Comparison of ENCODE assay signal across 9 cellular contexts in the genomic region with DNA sequence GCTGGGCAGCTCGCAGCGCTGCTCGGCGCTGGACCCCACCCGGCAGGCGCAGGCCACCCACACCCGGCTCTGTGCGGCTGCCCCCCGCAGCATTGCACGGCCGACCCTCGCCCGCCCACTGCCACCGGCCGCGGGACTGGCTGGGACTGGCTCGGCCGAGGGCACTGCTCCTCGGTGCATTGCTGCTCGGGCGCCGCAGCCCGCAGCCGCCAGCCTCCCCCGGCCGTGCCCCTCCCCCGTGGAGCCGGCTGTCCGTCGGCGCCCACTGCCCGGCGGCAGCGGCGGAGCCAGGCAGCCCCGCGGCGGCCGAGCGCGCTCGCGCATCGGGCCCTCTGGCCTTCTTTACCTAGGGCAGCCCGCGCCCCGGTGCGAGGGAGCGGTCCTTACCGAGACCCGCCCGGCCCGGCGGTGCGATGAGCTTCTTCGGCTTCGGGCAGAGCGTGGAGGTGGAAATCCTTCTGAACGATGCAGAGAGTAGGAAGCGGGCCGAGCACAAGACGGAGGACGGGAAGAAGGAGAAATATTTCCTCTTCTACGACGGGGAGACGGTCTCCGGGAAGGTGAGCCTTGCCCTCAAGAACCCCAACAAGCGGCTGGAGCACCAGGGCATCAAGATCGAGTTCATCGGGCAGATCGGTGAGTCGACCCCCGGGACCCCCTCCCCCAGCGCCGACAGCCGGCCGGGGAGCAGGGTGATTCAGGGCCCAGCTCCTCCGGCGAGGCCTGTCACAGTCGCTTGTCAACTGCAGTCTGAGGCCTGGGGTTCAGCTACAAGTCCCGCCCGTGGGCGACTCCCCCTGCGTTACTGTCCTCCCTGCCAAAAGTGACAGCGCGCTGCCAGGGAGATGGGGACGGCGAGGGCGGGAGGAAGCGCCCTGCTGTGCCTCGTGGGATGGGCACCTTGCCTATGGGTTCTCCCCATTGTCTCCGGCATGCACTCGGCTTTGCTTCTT. TPM values are rescaled to one million over a fixed set of nuclear protein-coding genes. Genes with fewer than 3 reads are reported as not detected.
A peak's percentile ranks its signal among the peaks of the same experiment; 100 is the strongest.
DNase-seq lines count a peak whose midpoint lies in the region; ATAC-seq and FAIRE-seq lines count a peak whose summit lies in the region.
"Had no signal": no experiment of that assay in that cellular context is flagged by ENCODE, and none has a peak within 500 bp of the region (broad histone marks: within the 10 kb centered on the region; RNA-seq: fewer than 3 reads in every experiment).

No MANE protein-coding gene starts in this region.

- H3K9me3 Mint-ChIP-seq in T-cell = no peaks in the 10 kb centered on the region

- H3K36me3 Mint-ChIP-seq in T-cell = peaks cover 16% of the 10 kb centered on the region

- peaks cover 67 to 80% (median 75%) of the 10 kb centered on the region in 3 donors for H3K4me1 Mint-ChIP-seq in T-cell

- in situ Hi-C loops in KBM-7 (cut with MboI; ENCODE audit: low pct_unique_long_range_greater_than_20kb, low sequenced_read_pairs) = no loop called here

- no peak for FAIRE-seq in RCC 7860 (lab: Jason Lieb, UNC)
- FAIRE-seq: islet of Langerhans had no signal

- peak overlapping the region; percentile 92 to 97 (median 96) for H3K4me3 Mint-ChIP-seq in T-cell

- peak overlapping the region; percentile 88 to 91 for H3K27ac Mint-ChIP-seq in T-cell

- ATAC-seq in GM21529 (IDR thresholded peaks at IDR 0.05; ENCODE audit: unreplicated experiment) = peak; percentile 15
- peak; percentile 5 to 17 (median 13) for ATAC-seq in T-cell (replicated peaks in 1 of 4)

- POLR2A ChIA-PET in T-cell (lab: Charles Lee) = interaction anchor here (0.5 to 2.0 kb wide), 6 partner anchors 13 to 149 kb away, joined by 3 to 9 read pairs (median 4); a partner anchor contains a TSS

- CTCF ChIA-PET in T-cell (lab: Charles Lee) = interaction anchor here in 1 of 2 donors (0.7 to 1.6 kb wide), 7 partner anchors 16 to 175 kb away, joined by 3 to 13 read pairs (median 3); a partner anchor contains a TSS

- peak; percentile 30 for DNase-seq in DMS79 (lab: John Stamatoyannopoulos, UW)
- DNase-seq in KBM-7 = peak; percentile 62
- DNase-seq in T-cell = peak; percentile 19 to 59 (median 40)
- DNase-seq in amniotic epithelial cell (ENCODE audit: low read depth) = peak; percentile 20
- DNase-seq in hepatic stellate cell (ENCODE audit: low spot score) = peak; percentile 41
- peak; percentile 78 for DNase-seq in retina
- no peak for DNase-seq in RCC 7860 (ENCODE audit: low spot score)

- peaks cover 0 to 1% of the 10 kb centered on the region in 2 donors for H3K27me3 Mint-ChIP-seq in T-cell

RNA-seq across cellular contexts. Expression of a gene that starts 0.5 kb away (rescaled TPM):
- total RNA-seq in T-cell = 10 to 100 TPM; 60.3 to 65.1 (median 62.7) TPM

RNA-seq across cellular contexts. Expression of a gene that starts 1.2 kb away (rescaled TPM):
- 10 to 100 TPM; 33.7 to 41.9 (median 36.8) TPM for total RNA-seq in T-cell

RNA-seq across cellular contexts. Expression of a gene that starts 28.2 kb away (rescaled TPM):
- 10 to 100 TPM; 37.5 to 57.6 (median 55.5) TPM for total RNA-seq in T-cell

RNA-seq across cellular contexts. Expression of a gene that starts 28.4 kb away (rescaled TPM):
- 10 to 100 TPM; 22.1 to 40.2 (median 38.2) TPM for total RNA-seq in T-cell

RNA-seq across cellular contexts. Expression of a gene that starts 51.2 kb away (rescaled TPM):
- total RNA-seq in T-cell = 1 to 10 TPM; 1.3 to 2.8 (median 1.9) TPM
